Comparison of ENCODE assay signal across 11 cellular contexts in the genomic region with DNA sequence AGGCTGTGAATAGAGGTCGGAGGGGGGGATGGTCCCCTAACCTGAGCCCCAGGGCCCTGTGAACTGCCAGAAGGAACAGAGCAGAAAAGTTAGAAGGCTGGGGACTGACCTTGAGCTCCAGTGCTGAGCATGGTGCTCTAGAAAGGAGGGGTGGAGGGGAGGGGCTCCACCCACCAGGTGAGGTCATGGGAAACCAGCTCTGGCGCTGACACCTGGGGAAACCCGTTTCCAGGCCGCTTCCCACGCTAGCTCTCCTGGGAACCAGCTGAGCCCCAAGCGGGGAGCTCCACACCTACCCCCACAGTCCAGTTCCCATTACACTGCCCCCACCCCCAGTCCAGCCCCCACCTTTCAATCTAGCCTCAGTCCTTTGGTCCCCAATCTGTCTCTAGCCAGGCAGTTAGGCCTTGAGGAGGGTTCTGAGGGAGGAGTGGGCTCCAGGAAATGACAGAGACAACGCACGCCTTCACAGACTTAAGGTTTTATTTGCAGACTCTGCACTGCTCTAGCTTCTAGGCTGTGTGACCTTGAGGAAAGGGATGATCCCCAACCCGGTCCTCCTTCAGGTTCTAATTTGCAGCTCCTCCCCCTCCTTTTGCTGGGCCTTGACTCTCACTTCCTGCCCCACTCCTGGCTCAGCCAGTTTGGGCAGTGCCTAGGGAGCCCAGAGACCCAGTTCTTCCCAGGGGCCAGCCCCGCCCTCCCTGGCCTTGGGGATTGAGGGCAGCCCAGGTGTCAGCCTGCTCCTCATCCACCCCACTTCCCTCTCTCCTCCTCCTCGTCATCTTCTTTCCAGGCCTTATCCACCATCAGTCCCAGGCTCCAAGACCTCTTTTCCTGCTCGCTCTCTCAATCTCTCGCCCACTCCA. TPM values are rescaled to one million over a fixed set of nuclear protein-coding genes. Genes with fewer than 3 reads are reported as not detected.
DNase-seq lines count a peak whose midpoint lies in the region; ATAC-seq and TF ChIP-seq lines count a peak whose summit lies in the region.
"Had no signal": no experiment of that assay in that cellular context is flagged by ENCODE, and none has a peak within 500 bp of the region (broad histone marks: within the 10 kb centered on the region; RNA-seq: fewer than 3 reads in every experiment).

No MANE protein-coding gene starts in this region.

- H3K4me1 Mint-ChIP-seq in activated CD4-positive, alpha-beta memory T cell treated with anti-CD3 and anti-CD28 coated beads for 36 hours (ENCODE audit: low read depth): peaks cover 16% of the 10 kb centered on the region
- peaks cover 16% of the 10 kb centered on the region for H3K4me1 Mint-ChIP-seq in activated CD4-positive, alpha-beta memory T cell treated with anti-CD3 and anti-CD28 coated beads, Interleukin-2, amount 10 ng/mL, durations not matched to agents 7 days and 5 days
- H3K4me1 Mint-ChIP-seq in stimulated activated memory B cell treated with anti-CD40 and anti-IgM and Interleukin-4, amounts not matched to agents 10 μg/mL and 1 μg/mL and 100 μg/mL, for 72 hours: peaks cover 38% of the 10 kb centered on the region

- DNase-seq in activated CD4-positive, alpha-beta memory T cell treated with anti-CD3 and anti-CD28 coated beads for 36 hours: peak; percentile 61
- DNase-seq in activated CD4-positive, alpha-beta memory T cell treated with anti-CD3 and anti-CD28 coated beads, Interleukin-2, amount 10 ng/mL, durations not matched to agents 7 days and 5 days: no peak
- DNase-seq in IMR-90 (no peak), epithelial cell of esophagus (ENCODE audit: low read depth) (peak; percentile 97), left cardiac atrium (no peak), posterior vena cava (ENCODE audit: low spot score) (no peak), NCI-H1092 (lab: John Stamatoyannopoulos, UW) (no peak)
- DNase-seq: head of caudate nucleus, NCI-H2171 treated with DMSO at 0.1 percent for 48 hours had no signal

- H3K9me3 Mint-ChIP-seq in activated CD4-positive, alpha-beta memory T cell treated with anti-CD3 and anti-CD28 coated beads for 36 hours: no peaks in the 10 kb centered on the region
- no peaks in the 10 kb centered on the region for H3K9me3 Mint-ChIP-seq in activated CD4-positive, alpha-beta memory T cell treated with anti-CD3 and anti-CD28 coated beads, Interleukin-2, amount 10 ng/mL, durations not matched to agents 7 days and 5 days
- H3K9me3 Mint-ChIP-seq in stimulated activated memory B cell treated with anti-CD40 and anti-IgM and Interleukin-4, amounts not matched to agents 10 μg/mL and 1 μg/mL and 100 μg/mL, for 72 hours: no peaks in the 10 kb centered on the region
- H3K9me3 Mint-ChIP-seq: activated naive CD4-positive, alpha-beta T cell treated with anti-CD3 and anti-CD28 coated beads, Interleukin-2, amount 50 U/mL, for 72 hours had no signal

- H2BK15ac ChIP-seq in IMR-90 (ENCODE audit: low read depth, low read length): no peak overlapping the region

- H3K27ac ChIP-seq in IMR-90 (ENCODE audit: insufficient read depth, low read length): no peak overlapping the region

- POLR2A ChIA-PET in activated CD4-positive, alpha-beta memory T cell treated with anti-CD3 and anti-CD28 coated beads for 36 hours (lab: Charles Lee): interaction anchor here (0.6 to 0.7 kb wide), 2 partner anchors 14 to 254 kb away, joined by 3 to 5 read pairs; no protein-coding TSS in a partner anchor
- POLR2A ChIA-PET in activated CD4-positive, alpha-beta memory T cell treated with anti-CD3 and anti-CD28 coated beads, Interleukin-2, amount 10 ng/mL, durations not matched to agents 7 days and 5 days (lab: Charles Lee): interaction anchor here (0.9 to 1.6 kb wide), 5 partner anchors 10 to 128 kb away, joined by 3 to 4 read pairs (median 3); no protein-coding TSS in a partner anchor
- POLR2A ChIA-PET in IMR-90 (lab: Charles Lee; ENCODE audit: unreplicated experiment): no interaction called here

- H2BK5ac ChIP-seq in IMR-90 (ENCODE audit: low read depth, low read length, poor library complexity, severe bottlenecking): no peak overlapping the region

- H3K9ac ChIP-seq in IMR-90 (ENCODE audit: low read depth, low read length): no peak overlapping the region

- no peak for TF ChIP-seq CTCF in IMR-90 (conservative IDR thresholded peaks at IDR 0.05; ENCODE audit: low read depth, low read length)
- no peak for TF ChIP-seq CTCF in epithelial cell of esophagus (IDR thresholded peaks at IDR 0.05; ENCODE audit: insufficient read depth, low read depth, low read length, missing control alignments)

- TF ChIP-seq RAD21 in IMR-90 (IDR thresholded peaks at IDR 0.05; ENCODE audit: low read length): no peak

- H3K4ac ChIP-seq in IMR-90 (ENCODE audit: low read depth, low read length): no peak overlapping the region

- 77% methylated on average over 3 of the region's 13 CpGs; no CpG with 5 or more reads in 1 of the 2 experiments for WGBS in IMR-90 (ENCODE audit: extremely low coverage in 2 of 2, insufficient read length in 1 of 2), 2 experiments

- CTCF ChIA-PET in activated CD4-positive, alpha-beta memory T cell treated with anti-CD3 and anti-CD28 coated beads for 36 hours (lab: Charles Lee): interaction anchor here (0.5 to 5.0 kb wide), 8 partner anchors 10 to 997 kb away, joined by 3 to 29 read pairs (median 8); a partner anchor contains a TSS
- CTCF ChIA-PET in activated CD4-positive, alpha-beta memory T cell treated with anti-CD3 and anti-CD28 coated beads, Interleukin-2, amount 10 ng/mL, durations not matched to agents 7 days and 5 days (lab: Charles Lee): interaction anchor here (1.1 to 3.1 kb wide), 3 partner anchors 20 to 22 kb away, joined by 8 to 18 read pairs (median 8); a partner anchor contains a TSS
- CTCF ChIA-PET in IMR-90 (lab: Yijun Ruan, JAX): interaction anchor here (1.1 to 2.3 kb wide), 2 partner anchors 13 to 22 kb away, joined by 3 to 5 read pairs; a partner anchor contains a TSS

- H3K9me1 ChIP-seq in IMR-90 (ENCODE audit: insufficient read depth, low read length): no peaks in the 10 kb centered on the region

- H2BK120ac ChIP-seq in IMR-90 (ENCODE audit: low read depth, low read length): no peak overlapping the region

- H2BK20ac ChIP-seq in IMR-90 (ENCODE audit: low read depth, low read length): no peak overlapping the region

- no TSS peak for BruUV-seq in IMR-90 (replicated peaks; lab: Mats Ljungman, UMichigan)

- H3K56ac ChIP-seq in IMR-90 (ENCODE audit: extremely low read depth, insufficient read depth, low read length): no peak overlapping the region

- intact Hi-C loops in activated CD4-positive, alpha-beta memory T cell treated with anti-CD3 and anti-CD28 coated beads for 36 hours (cut with micrococcal nuclease): no loop called here
- intact Hi-C loops in IMR-90 (cut with micrococcal nuclease) (no loop called here), left cardiac atrium (cut with DNase I) (no loop called here), posterior vena cava (cut with DNase I) (loop anchor here in 1 of 2 donors (2.0 kb wide), 1 partner anchor 19 kb away; no protein-coding TSS in a partner anchor)

- H3K4me3 ChIP-seq in IMR-90 (ENCODE audit: insufficient read depth, low read depth, low read length): no peak overlapping the region
- peak overlapping the region; percentile 61 for H3K4me3 ChIP-seq in epithelial cell of esophagus (ENCODE audit: low read length)

- H3K27me3 ChIP-seq in IMR-90 (ENCODE audit: control insufficient read depth, insufficient read depth, low read length): peaks cover 25% of the 10 kb centered on the region

- ATAC-seq in IMR-90 (ENCODE audit: low read depth) (no peak), left cardiac atrium (no peak)
- peak; percentile 65 for ATAC-seq in stimulated activated memory B cell treated with anti-CD40 and anti-IgM and Interleukin-4, amounts not matched to agents 10 μg/mL and 1 μg/mL and 100 μg/mL, for 72 hours

- in situ Hi-C loops in IMR-90 (cut with MboI; ENCODE audit: low sequenced_read_pairs): no loop called here

- H3K23ac ChIP-seq in IMR-90 (ENCODE audit: low read depth, low read length): no peak overlapping the region

- no peaks in the 10 kb centered on the region for H4K20me1 ChIP-seq in IMR-90 (ENCODE audit: insufficient read depth, low read length)

- no peaks in the 10 kb centered on the region for H3K4me1 ChIP-seq in IMR-90 (ENCODE audit: control insufficient read depth, insufficient read depth, low read length)

- H3K27ac Mint-ChIP-seq in activated CD4-positive, alpha-beta memory T cell treated with anti-CD3 and anti-CD28 coated beads for 36 hours: no peak overlapping the region
- no peak overlapping the region for H3K27ac Mint-ChIP-seq in activated CD4-positive, alpha-beta memory T cell treated with anti-CD3 and anti-CD28 coated beads, Interleukin-2, amount 10 ng/mL, durations not matched to agents 7 days and 5 days
- peak overlapping the region; percentile 60 for H3K27ac Mint-ChIP-seq in stimulated activated memory B cell treated with anti-CD40 and anti-IgM and Interleukin-4, amounts not matched to agents 10 μg/mL and 1 μg/mL and 100 μg/mL, for 72 hours
- H3K27ac Mint-ChIP-seq: activated naive CD4-positive, alpha-beta T cell treated with anti-CD3 and anti-CD28 coated beads, Interleukin-2, amount 50 U/mL, for 72 hours had no signal

- H3K36me3 ChIP-seq in IMR-90 (ENCODE audit: control insufficient read depth, insufficient read depth, low read length): no peaks in the 10 kb centered on the region

- no peak overlapping the region for H3K4me2 ChIP-seq in IMR-90 (ENCODE audit: low read depth, low read length)

- no peaks in the 10 kb centered on the region for H3K36me3 Mint-ChIP-seq in activated CD4-positive, alpha-beta memory T cell treated with anti-CD3 and anti-CD28 coated beads for 36 hours
- H3K36me3 Mint-ChIP-seq in activated CD4-positive, alpha-beta memory T cell treated with anti-CD3 and anti-CD28 coated beads, Interleukin-2, amount 10 ng/mL, durations not matched to agents 7 days and 5 days (ENCODE audit: low read depth): no peaks in the 10 kb centered on the region
- no peaks in the 10 kb centered on the region for H3K36me3 Mint-ChIP-seq in stimulated activated memory B cell treated with anti-CD40 and anti-IgM and Interleukin-4, amounts not matched to agents 10 μg/mL and 1 μg/mL and 100 μg/mL, for 72 hours
- H3K36me3 Mint-ChIP-seq: activated naive CD4-positive, alpha-beta T cell treated with anti-CD3 and anti-CD28 coated beads, Interleukin-2, amount 50 U/mL, for 72 hours had no signal

- peaks cover 5% of the 10 kb centered on the region for H3K27me3 Mint-ChIP-seq in activated CD4-positive, alpha-beta memory T cell treated with anti-CD3 and anti-CD28 coated beads for 36 hours
- H3K27me3 Mint-ChIP-seq in activated CD4-positive, alpha-beta memory T cell treated with anti-CD3 and anti-CD28 coated beads, Interleukin-2, amount 10 ng/mL, durations not matched to agents 7 days and 5 days: peaks cover 27% of the 10 kb centered on the region
- H3K27me3 Mint-ChIP-seq in stimulated activated memory B cell treated with anti-CD40 and anti-IgM and Interleukin-4, amounts not matched to agents 10 μg/mL and 1 μg/mL and 100 μg/mL, for 72 hours: no peaks in the 10 kb centered on the region

- no peaks in the 10 kb centered on the region for H3K9me3 ChIP-seq in IMR-90 (ENCODE audit: control insufficient read depth, insufficient read depth, low read length)

- no peak overlapping the region for H3K18ac ChIP-seq in IMR-90 (ENCODE audit: low read depth, low read length)

- H4K5ac ChIP-seq in IMR-90 (ENCODE audit: low read depth, low read length): no peak overlapping the region

- H3K14ac ChIP-seq in IMR-90 (replicated peaks; ENCODE audit: low read depth, low read length): no peak overlapping the region

- no peak overlapping the region for H2AK5ac ChIP-seq in IMR-90 (ENCODE audit: low read depth, low read length)

- H4K8ac ChIP-seq in IMR-90 (ENCODE audit: low read depth in 2 of 2, low read length in 2 of 2): no peak overlapping the region

- H2AK9ac ChIP-seq in IMR-90 (replicated peaks; ENCODE audit: low read depth, low read length, poor library complexity): no peak overlapping the region

- H3K4me3 Mint-ChIP-seq in activated CD4-positive, alpha-beta memory T cell treated with anti-CD3 and anti-CD28 coated beads for 36 hours: no peak overlapping the region
- no peak overlapping the region for H3K4me3 Mint-ChIP-seq in activated CD4-positive, alpha-beta memory T cell treated with anti-CD3 and anti-CD28 coated beads, Interleukin-2, amount 10 ng/mL, durations not matched to agents 7 days and 5 days
- peak overlapping the region; percentile 47 for H3K4me3 Mint-ChIP-seq in stimulated activated memory B cell treated with anti-CD40 and anti-IgM and Interleukin-4, amounts not matched to agents 10 μg/mL and 1 μg/mL and 100 μg/mL, for 72 hours

- no peaks in the 10 kb centered on the region for H3K79me1 ChIP-seq in IMR-90 (ENCODE audit: low read depth in 1 of 2, low read length in 2 of 2)

- dilution Hi-C loops in IMR-90 (cut with HindIII; ENCODE audit: low sequenced_read_pairs, unreplicated experiment): no loop called here

- TF ChIP-seq POLR2A in IMR-90 (IDR thresholded peaks at IDR 0.05; ENCODE audit: low read depth, low read length): no peak

- H2AFZ ChIP-seq in IMR-90 (replicated peaks; ENCODE audit: low read length, poor library complexity): peak overlapping the region; percentile 39

- no peak overlapping the region for H4K91ac ChIP-seq in IMR-90 (ENCODE audit: insufficient read depth, low read depth, low read length)

RNA-seq across cellular contexts. Expression of a gene that starts 2.1 kb away (rescaled TPM):
- total RNA-seq in activated CD4-positive, alpha-beta memory T cell treated with anti-CD3 and anti-CD28 coated beads for 36 hours: under 1 TPM; 0.29 to 0.53 TPM
- total RNA-seq in activated CD4-positive, alpha-beta memory T cell treated with anti-CD3 and anti-CD28 coated beads, Interleukin-2, amount 10 ng/mL, durations not matched to agents 7 days and 5 days: not detected
- not detected in 2 replicates for total RNA-seq in IMR-90 (2012; rRNA removed)
- 0.07 and 0.10 TPM in 2 replicates for polyA plus RNA-seq in IMR-90 (2012; rRNA removed)
- 0.05 TPM in 1 of 2 replicates, not detected in the other for polyA plus RNA-seq in IMR-90 (2012; cell fraction: cytosol; rRNA removed)
- 0.48 and 0.57 TPM in 2 replicates for polyA plus RNA-seq in IMR-90 (2012; cell fraction: nucleus; rRNA removed; ENCODE audit: low replicate concordance)
- total RNA-seq in left cardiac atrium: not detected
- total RNA-seq in posterior vena cava: not detected

RNA-seq across cellular contexts. Expression of a gene that starts 22.3 kb away (rescaled TPM):
- total RNA-seq in activated CD4-positive, alpha-beta memory T cell treated with anti-CD3 and anti-CD28 coated beads for 36 hours: 1 to 10 TPM; 7.8 to 8.8 TPM
- total RNA-seq in activated CD4-positive, alpha-beta memory T cell treated with anti-CD3 and anti-CD28 coated beads, Interleukin-2, amount 10 ng/mL, durations not matched to agents 7 days and 5 days: 10 to 100 TPM; 16.3 to 17.1 TPM
- total RNA-seq in IMR-90 (2012; rRNA removed) (30.0 and 32.3 TPM in 2 replicates), left cardiac atrium (10 to 100 TPM; 17.1 to 23.7 TPM), posterior vena cava (10 to 100 TPM; 21.9 to 23.3 TPM)
- 19.3 and 20.8 TPM in 2 replicates for polyA plus RNA-seq in IMR-90 (2012; rRNA removed)
- polyA plus RNA-seq in IMR-90 (2012; cell fraction: cytosol; rRNA removed): 15.0 and 19.5 TPM in 2 replicates
- 15.5 and 29.3 TPM in 2 replicates for polyA plus RNA-seq in IMR-90 (2012; cell fraction: nucleus; rRNA removed; ENCODE audit: low replicate concordance)

RNA-seq across cellular contexts. Expression of a gene that starts 28.1 kb away (rescaled TPM):
- total RNA-seq in activated CD4-positive, alpha-beta memory T cell treated with anti-CD3 and anti-CD28 coated beads for 36 hours: 10 to 100 TPM; 11.3 to 13.1 TPM
- 1 to 10 TPM; 4.9 to 5.1 TPM for total RNA-seq in activated CD4-positive, alpha-beta memory T cell treated with anti-CD3 and anti-CD28 coated beads, Interleukin-2, amount 10 ng/mL, durations not matched to agents 7 days and 5 days
- 0.56 and 0.90 TPM in 2 replicates for total RNA-seq in IMR-90 (2012; rRNA removed)
- 1.8 and 2.1 TPM in 2 replicates for polyA plus RNA-seq in IMR-90 (2012; rRNA removed)
- polyA plus RNA-seq in IMR-90 (2012; cell fraction: cytosol; rRNA removed): 2.3 and 3.1 TPM in 2 replicates
- 2.5 and 5.8 TPM in 2 replicates for polyA plus RNA-seq in IMR-90 (2012; cell fraction: nucleus; rRNA removed; ENCODE audit: low replicate concordance)
- total RNA-seq in left cardiac atrium: 1 to 10 TPM; 1.3 to 1.4 TPM
- 1 to 10 TPM; 1.7 to 3.2 TPM for total RNA-seq in posterior vena cava

RNA-seq across cellular contexts. Expression of a gene that starts 43.5 kb away (rescaled TPM):
- not detected for total RNA-seq in activated CD4-positive, alpha-beta memory T cell treated with anti-CD3 and anti-CD28 coated beads for 36 hours
- not detected for total RNA-seq in activated CD4-positive, alpha-beta memory T cell treated with anti-CD3 and anti-CD28 coated beads, Interleukin-2, amount 10 ng/mL, durations not matched to agents 7 days and 5 days
- total RNA-seq in IMR-90 (2012; rRNA removed) (not detected in 2 replicates), left cardiac atrium (not detected), posterior vena cava (not detected)
- not detected in 2 replicates for polyA plus RNA-seq in IMR-90 (2012; rRNA removed)
- polyA plus RNA-seq in IMR-90 (2012; cell fraction: cytosol; rRNA removed): not detected in 2 replicates
- not detected in 2 replicates for polyA plus RNA-seq in IMR-90 (2012; cell fraction: nucleus; rRNA removed; ENCODE audit: low replicate concordance)
- total RNA-seq: activated naive CD4-positive, alpha-beta T cell treated with anti-CD3 and anti-CD28 coated beads, Interleukin-2, amount 50 U/mL, for 72 hours had no signal

RNA-seq across cellular contexts. Expression of a gene that starts 57.2 kb away (rescaled TPM):
- total RNA-seq in activated CD4-positive, alpha-beta memory T cell treated with anti-CD3 and anti-CD28 coated beads for 36 hours: not detected
- not detected for total RNA-seq in activated CD4-positive, alpha-beta memory T cell treated with anti-CD3 and anti-CD28 coated beads, Interleukin-2, amount 10 ng/mL, durations not matched to agents 7 days and 5 days
- total RNA-seq in IMR-90 (2012; rRNA removed) (1.7 and 1.8 TPM in 2 replicates), left cardiac atrium (1 to 10 TPM; 8.5 to 9.2 TPM), posterior vena cava (1 to 10 TPM; 7.4 to 9.8 TPM)
- polyA plus RNA-seq in IMR-90 (2012; rRNA removed): 3.4 and 3.6 TPM in 2 replicates
- polyA plus RNA-seq in IMR-90 (2012; cell fraction: cytosol; rRNA removed): 2.3 and 2.9 TPM in 2 replicates
- polyA plus RNA-seq in IMR-90 (2012; cell fraction: nucleus; rRNA removed; ENCODE audit: low replicate concordance): 2.4 and 5.1 TPM in 2 replicates

Comparison
In these comparisons a context has a peak if more than half of its experiments do, and no peak if none do; other contexts are left out.
1. DNase-seq: peak in activated CD4-positive, alpha-beta memory T cell treated with anti-CD3 and anti-CD28 coated beads for 36 hours (single experiment) and epithelial cell of esophagus (single experiment); none in activated CD4-positive, alpha-beta memory T cell treated with anti-CD3 and anti-CD28 coated beads, Interleukin-2, amount 10 ng/mL, durations not matched to agents 7 days and 5 days (single experiment), IMR-90 (single experiment), left cardiac atrium (single experiment), posterior vena cava (single experiment) and NCI-H1092 (single experiment).